Comparison of ENCODE assay signal across 24 cellular contexts in genomic region chr22:38925571-38926041, GRCh38. TPM values are rescaled to one million over a fixed set of nuclear protein-coding genes. Genes with fewer than 3 reads are reported as not detected.
A peak's percentile ranks its signal among the peaks of the same experiment; 100 is the strongest.
DNase-seq lines count a peak whose midpoint lies in the region; ATAC-seq and TF ChIP-seq lines count a peak whose summit lies in the region.
"Had no signal": no experiment of that assay in that cellular context is flagged by ENCODE, and none has a peak within 500 bp of the region (broad histone marks: within the 10 kb centered on the region; RNA-seq: fewer than 3 reads in every experiment).

No MANE protein-coding gene starts in this region.

- BruUV-seq in MCF 10A (replicated peaks; lab: Mats Ljungman, UMichigan) = no TSS peak

- H3K27me3 ChIP-seq in breast epithelium = no peaks in the 10 kb centered on the region
- H3K27me3 ChIP-seq in hepatocyte = no peaks in the 10 kb centered on the region
- H3K27me3 ChIP-seq: brain microvascular endothelial cell, upper lobe of left lung had no signal

- no peak for ATAC-seq in WTC11
- ATAC-seq: esophagus mucosa, left lobe of liver had no signal

- H3K4me3 ChIP-seq in breast epithelium (no peak overlapping the region), hepatocyte (no peak overlapping the region)
- H3K4me3 ChIP-seq: HAP-1, spleen, upper lobe of left lung had no signal

- no peaks in the 10 kb centered on the region for H4K20me1 ChIP-seq in hepatocyte (ENCODE audit: insufficient read depth, poor library complexity, severe bottlenecking)

- 89% methylated on average over 7 of the region's 7 CpGs for WGBS in hepatocyte (ENCODE audit: low lambda C conversion rate, missing lambda C conversion rate)

- H3K4me2 ChIP-seq in hepatocyte = no peak overlapping the region

- H3K27me3 Mint-ChIP-seq in MCF 10A (ENCODE audit: insufficient read depth, unreplicated experiment) (peaks cover 12% of the 10 kb centered on the region), WTC11 (ENCODE audit: low read depth) (no peaks in the 10 kb centered on the region; the same call in none of the 2 replicates)

- no peaks in the 10 kb centered on the region for H3K9me2 ChIP-seq in hepatocyte (replicated peaks; ENCODE audit: insufficient read depth)

- H3K36me3 ChIP-seq in breast epithelium (no peaks in the 10 kb centered on the region), hepatocyte (replicated peaks; ENCODE audit: insufficient read depth, low read depth) (no peaks in the 10 kb centered on the region)
- H3K36me3 ChIP-seq: brain microvascular endothelial cell, HAP-1, spleen, upper lobe of left lung had no signal

- H3K9me3 ChIP-seq in breast epithelium (no peaks in the 10 kb centered on the region), hepatocyte (ENCODE audit: low read depth) (no peaks in the 10 kb centered on the region)
- H3K9me3 ChIP-seq: HAP-1, spleen, upper lobe of left lung had no signal

- H3K4me3 Mint-ChIP-seq in MCF 10A (ENCODE audit: unreplicated experiment) = no peak overlapping the region
- no peak overlapping the region for H3K4me3 Mint-ChIP-seq in WTC11

- H3K36me3 Mint-ChIP-seq in MCF 10A (ENCODE audit: insufficient read depth, unreplicated experiment) = no peaks in the 10 kb centered on the region
- H3K36me3 Mint-ChIP-seq in WTC11 = no peaks in the 10 kb centered on the region

- no peak overlapping the region for H2AFZ ChIP-seq in hepatocyte

- intact Hi-C loops in MCF 10A (cut with micrococcal nuclease) (no loop called here), breast epithelium (cut with DNase I; ENCODE audit: low total_unique reads) (loop anchor here (1.0 to 10.0 kb wide), 2 partner anchors 39 to 51 kb away; partner anchors contain the start of gene CBX6)

- DNase-seq in MCF 10A (ENCODE audit: unreplicated experiment) = peak; percentile 45
- DNase-seq in breast epithelium (ENCODE audit: low spot score in 2 of 2) = no peak
- DNase-seq in WTC11 (ENCODE audit: low spot score) = no peak
- no peak for DNase-seq in hepatocyte (ENCODE audit: low spot score)
- DNase-seq in NCI-H510A (lab: John Stamatoyannopoulos, UW) = no peak
- DNase-seq in NCI-H345 treated with DMSO at 0.1 percent for 48 hours (lab: John Stamatoyannopoulos, UW; ENCODE audit: unreplicated experiment) = no peak
- no peak for DNase-seq in NCI-H524 treated with DMSO at 0.1 percent for 48 hours (lab: John Stamatoyannopoulos, UW)
- DNase-seq in middle frontal gyrus (ENCODE audit: extremely low spot score, low spot score) = no peak
- DNase-seq: activated CD4-positive, alpha-beta T cell treated with anti-CD3 and anti-CD28 coated beads for 48 hours; activated CD8-positive, alpha-beta memory T cell treated with anti-CD3 and anti-CD28 coated beads, Interleukin-2, amount 50 U/mL, for 48 hours; activated naive CD4-positive, alpha-beta T cell; brain microvascular endothelial cell; GF-D8; NCI-H187; NCI-H510A treated with DMSO at 0.1 percent for 48 hours; posterior cingulate gyrus; spleen; T1000; upper lobe of left lung had no signal

- no peak for TF ChIP-seq POLR2A in breast epithelium (IDR thresholded peaks at IDR 0.05)

- TF ChIP-seq CTCF in MCF 10A (IDR thresholded peaks at IDR 0.05; ENCODE audit: unreplicated experiment) (no peak), breast epithelium (IDR thresholded peaks at IDR 0.05) (no peak), WTC11 (IDR thresholded peaks at IDR 0.05) (no peak), hepatocyte (IDR thresholded peaks at IDR 0.05; ENCODE audit: poor library complexity) (no peak)

- CTCF ChIA-PET in MCF 10A (lab: Yijun Ruan, JAX) = interaction anchor here (0.8 kb wide), 1 partner anchor 10 kb away, joined by 6 read pairs; no protein-coding TSS in a partner anchor
- CTCF ChIA-PET in WTC11 (lab: Charles Lee) = interaction anchor here (2.9 kb wide), 1 partner anchor 55 kb away, joined by 26 read pairs; the partner anchor contains the start of gene CBX6

- H3K27ac Mint-ChIP-seq in MCF 10A (ENCODE audit: low read depth, unreplicated experiment) (no peak overlapping the region), WTC11 (no peak overlapping the region)

- H3K4me1 Mint-ChIP-seq in MCF 10A (ENCODE audit: insufficient read depth, unreplicated experiment) = peaks cover 14% of the 10 kb centered on the region
- peaks cover 9% of the 10 kb centered on the region for H3K4me1 Mint-ChIP-seq in WTC11

- H3K79me2 ChIP-seq in hepatocyte = no peaks in the 10 kb centered on the region

- H3K4me1 ChIP-seq in breast epithelium = peaks cover 0 to 13% of the 10 kb centered on the region in 2 donors
- H3K4me1 ChIP-seq in hepatocyte (ENCODE audit: insufficient read depth) = peaks cover 32% of the 10 kb centered on the region

- POLR2A ChIA-PET in MCF 10A (lab: Yijun Ruan, JAX) = interaction anchor here (2.1 kb wide), 1 partner anchor 55 kb away, joined by 7 read pairs; the partner anchor contains the start of gene CBX6
- POLR2A ChIA-PET in WTC11 (lab: Charles Lee) = interaction anchor here (0.5 kb wide), 1 partner anchor 96 kb away, joined by 4 read pairs; the partner anchor contains the start of gene APOBEC3D

- H3K9me3 Mint-ChIP-seq in MCF 10A (ENCODE audit: unreplicated experiment) (no peaks in the 10 kb centered on the region), WTC11 (no peaks in the 10 kb centered on the region)

- no peak overlapping the region for H3K27ac ChIP-seq in breast epithelium
- H3K27ac ChIP-seq in hepatocyte = peak overlapping the region; percentile 33
- H3K27ac ChIP-seq: brain microvascular endothelial cell, spleen had no signal

TF ChIP-seq in WTC11, 78 proteins besides CTCF, POLR2A, EP300 and RAD21:
- TF ChIP-seq HMGXB4 (CRISPR knock-in tag; IDR thresholded peaks at IDR 0.05) (no peak), GABPB1 (CRISPR knock-in tag; IDR thresholded peaks at IDR 0.05) (no peak), ZNF396 (CRISPR knock-in tag; IDR thresholded peaks at IDR 0.05; ENCODE audit: borderline replicate concordance) (no peak), NFYB (CRISPR knock-in tag; conservative IDR thresholded peaks at IDR 0.05; ENCODE audit: low read depth) (peak; percentile 24; the same call in 1 of the 2 replicates)
- TF ChIP-seq, protein P1, sequence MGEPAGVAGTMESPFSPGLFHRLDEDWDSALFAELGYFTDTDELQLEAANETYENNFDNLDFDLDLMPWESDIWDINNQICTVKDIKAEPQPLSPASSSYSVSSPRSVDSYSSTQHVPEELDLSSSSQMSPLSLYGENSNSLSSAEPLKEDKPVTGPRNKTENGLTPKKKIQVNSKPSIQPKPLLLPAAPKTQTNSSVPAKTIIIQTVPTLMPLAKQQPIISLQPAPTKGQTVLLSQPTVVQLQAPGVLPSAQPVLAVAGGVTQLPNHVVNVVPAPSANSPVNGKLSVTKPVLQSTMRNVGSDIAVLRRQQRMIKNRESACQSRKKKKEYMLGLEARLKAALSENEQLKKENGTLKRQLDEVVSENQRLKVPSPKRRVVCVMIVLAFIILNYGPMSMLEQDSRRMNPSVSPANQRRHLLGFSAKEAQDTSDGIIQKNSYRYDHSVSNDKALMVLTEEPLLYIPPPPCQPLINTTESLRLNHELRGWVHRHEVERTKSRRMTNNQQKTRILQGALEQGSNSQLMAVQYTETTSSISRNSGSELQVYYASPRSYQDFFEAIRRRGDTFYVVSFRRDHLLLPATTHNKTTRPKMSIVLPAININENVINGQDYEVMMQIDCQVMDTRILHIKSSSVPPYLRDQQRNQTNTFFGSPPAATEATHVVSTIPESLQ (CRISPR knock-in tag; IDR thresholded peaks at IDR 0.05) = no peak

RNA-seq across cellular contexts. Expression of gene APOBEC3A, which starts 31.8 kb away (rescaled TPM):
- total RNA-seq in MCF 10A (2022) (not detected in 2 replicates), breast epithelium (under 1 TPM in 1 of 3 donors, not detected in 2; 0.44 TPM), WTC11 (2021) (not detected in 3 replicates), hepatocyte (not detected in 2 replicates)
- not detected in 2 replicates for polyA plus RNA-seq in hepatocyte
- total RNA-seq: SK-MEL-5 had no signal
- polyA plus RNA-seq: AG04450 had no signal

RNA-seq across cellular contexts. Expression of gene CBX6, which starts 53.6 kb away (rescaled TPM):
- total RNA-seq in MCF 10A (2022) (22.9 and 42.1 TPM in 2 replicates), breast epithelium (10 to 100 TPM; 20.2 to 34.7 (median 25.9) TPM), WTC11 (2021) (21.5 to 27.0 TPM (median 23.8 TPM) in 3 replicates), hepatocyte (30.7 and 42.9 TPM in 2 replicates)
- 40.6 and 45.4 TPM in 2 replicates for polyA plus RNA-seq in hepatocyte

RNA-seq across cellular contexts. Expression of gene APOBEC3B, which starts 56.5 kb away (rescaled TPM):
- 1.0 and 1.1 TPM in 2 replicates for total RNA-seq in MCF 10A (2022)
- 1 to 10 TPM in 1 of 3 donors, under 1 TPM in 1, not detected in 1; 0.33 to 2.2 TPM for total RNA-seq in breast epithelium
- total RNA-seq in WTC11 (2021) = 4.0 to 7.5 TPM (median 6.4 TPM) in 3 replicates
- total RNA-seq in hepatocyte = 2.2 TPM in 2 replicates
- polyA plus RNA-seq in hepatocyte = 10.5 and 11.0 TPM in 2 replicates
